In genomic region chr17:36992701-36993100, GRCh38 we compare ENCODE assay signal across 24 cellular contexts. TPM values are rescaled to one million over a fixed set of nuclear protein-coding genes. Genes with fewer than 3 reads are reported as not detected.
"Had no signal": no experiment of that assay in that cellular context is flagged by ENCODE, and none has a peak within 500 bp of the region (broad histone marks: within the 10 kb centered on the region; RNA-seq: fewer than 3 reads in every experiment).

No MANE protein-coding gene starts in this region.

- H3K4me2 ChIP-seq: smooth muscle cell had no signal

- H3K4me1 ChIP-seq: gastrocnemius medialis, lower lobe of right lung, vagina had no signal

- H3K4me3 ChIP-seq: esophagus squamous epithelium, gastrocnemius medialis, lower lobe of right lung, sigmoid colon, smooth muscle cell, vagina had no signal

- ATAC-seq: activated CD8-positive, alpha-beta memory T cell treated with anti-CD3 and anti-CD28 coated beads, Interleukin-2, amount 10 ng/mL, durations not matched to agents 7 days and 5 days; activated CD8-positive, alpha-beta T cell treated with anti-CD3 and anti-CD28 coated beads for 36 hours; activated naive CD8-positive, alpha-beta T cell treated with anti-CD3 and anti-CD28 coated beads, Interleukin-2, amount 50 U/mL, for 24 hours; gastrocnemius medialis; lower lobe of right lung; naive thymus-derived CD4-positive, alpha-beta T cell; stimulated activated memory B cell treated with anti-CD40 and anti-IgM and Interleukin-4, amounts not matched to agents 10 μg/mL and 1 μg/mL and 100 μg/mL, for 72 hours had no signal

- H3K27ac ChIP-seq: esophagus squamous epithelium, gastrocnemius medialis, lower lobe of right lung, sigmoid colon, vagina had no signal

- H3K9me3 ChIP-seq: esophagus squamous epithelium, gastrocnemius medialis, lower lobe of right lung, sigmoid colon, vagina had no signal

- H3K27me3 ChIP-seq: esophagus squamous epithelium, gastrocnemius medialis, sigmoid colon, vagina had no signal

- DNase-seq: activated CD4-positive, alpha-beta T cell treated with anti-CD3 and anti-CD28 coated beads, Interleukin-2, amount 10 ng/mL, durations not matched to agents 7 days and 5 days; activated CD4-positive, CD25-positive, alpha-beta regulatory T cell treated with anti-CD3 and anti-CD28 coated beads, Interleukin-2, amount 50 U/mL, for 72 hours; activated CD8-positive, alpha-beta memory T cell treated with anti-CD3 and anti-CD28 coated beads, Interleukin-2, amount 10 ng/mL, durations not matched to agents 7 days and 5 days; activated CD8-positive, alpha-beta T cell treated with anti-CD3 and anti-CD28 coated beads for 36 hours; activated effector memory CD4-positive, alpha-beta T cell treated with anti-CD3 and anti-CD28 coated beads, Interleukin-2, amount 50 U/mL, for 16 hours; activated naive CD4-positive, alpha-beta T cell treated with anti-CD3 and anti-CD28 coated beads, Interleukin-2, amount 50 U/mL, for 16 hours; activated naive CD8-positive, alpha-beta T cell treated with anti-CD3 and anti-CD28 coated beads, Interleukin-2, amount 50 U/mL, for 24 hours; activated T-cell treated with anti-CD3 and anti-CD28 coated beads for 4 hours; cerebellar nuclear complex; cortex of kidney; endodermal cell; esophagus squamous epithelium; gastrocnemius medialis; hypothalamus; lower lobe of right lung; naive thymus-derived CD4-positive, alpha-beta T cell; occipital lobe; posterior cingulate gyrus; sigmoid colon; stimulated activated CD4-positive, alpha-beta T cell treated with anti-CD3 and anti-CD28 coated beads, Interleukin-15, amount 100 ng/mL, for 24 hours had no signal

RNA-seq across cellular contexts. Expression of gene LHX1, which starts 55.4 kb away (rescaled TPM):
- total RNA-seq: activated CD4-positive, alpha-beta T cell treated with anti-CD3 and anti-CD28 coated beads, Interleukin-2, amount 10 ng/mL, durations not matched to agents 7 days and 5 days; activated CD8-positive, alpha-beta T cell treated with anti-CD3 and anti-CD28 coated beads for 36 hours; esophagus squamous epithelium; gastrocnemius medialis; lower lobe of right lung; mesenteric fat pad; occipital lobe; sigmoid colon; smooth muscle cell; vagina had no signal
- polyA plus RNA-seq: naive thymus-derived CD4-positive, alpha-beta T cell; sigmoid colon; smooth muscle cell had no signal
